In the genomic region with DNA sequence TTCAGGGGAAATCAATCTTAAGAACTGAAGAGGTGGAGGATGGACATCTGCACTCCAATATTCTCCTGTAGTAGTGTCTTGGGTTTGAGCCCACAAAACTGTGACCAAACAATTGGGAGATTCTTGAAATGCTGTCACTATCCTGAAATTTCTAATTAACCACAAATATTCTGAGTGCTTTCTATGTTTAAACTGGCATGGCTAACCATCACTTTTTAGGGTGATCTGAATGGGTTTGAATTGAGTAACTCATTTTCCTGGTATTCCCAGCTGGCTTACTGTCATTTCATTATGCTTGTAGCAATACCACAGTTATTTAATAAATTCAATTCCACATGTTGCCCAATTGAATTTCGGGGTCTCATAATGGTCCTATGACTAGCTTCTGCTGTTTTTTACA, we compare ENCODE assay signal across 16 cellular contexts.
"Had no signal": no experiment of that assay in that cellular context is flagged by ENCODE, and none has a peak within 500 bp of the region (broad histone marks: within the 10 kb centered on the region; RNA-seq: fewer than 3 reads in every experiment).

No MANE protein-coding gene starts in this region.

- H3K36me3 ChIP-seq: heart left ventricle, left ventricle myocardium inferior, sigmoid colon had no signal

- ATAC-seq: esophagus mucosa, foreskin keratinocyte, heart left ventricle, psoas muscle had no signal

- H3K27ac ChIP-seq: foreskin keratinocyte, heart left ventricle, left ventricle myocardium inferior, psoas muscle, sigmoid colon, testis had no signal

- H3K27me3 ChIP-seq: foreskin keratinocyte, heart left ventricle, sigmoid colon, testis had no signal

- H3K4me3 ChIP-seq: heart left ventricle, left ventricle myocardium inferior, psoas muscle, sigmoid colon, testis had no signal

- H3K9me3 ChIP-seq: testis had no signal

- DNase-seq: activated CD4-positive, alpha-beta memory T cell treated with anti-CD3 and anti-CD28 coated beads, Interleukin-2, amount 10 ng/mL, durations not matched to agents 7 days and 5 days; activated gamma-delta T cell; activated naive CD8-positive, alpha-beta T cell treated with anti-CD3 and anti-CD28 coated beads for 36 hours; activated T-cell treated with anti-CD3 and anti-CD28 coated beads, Interleukin-2, amount 50 U/mL, for 48 hours; anterior cingulate cortex; foreskin keratinocyte; heart left ventricle; islet precursor cell; left ventricle myocardium inferior; occipital lobe; psoas muscle; sigmoid colon; stimulated activated CD4-positive, alpha-beta T cell treated with anti-CD3 and anti-CD28 coated beads, Interleukin-12 subunit alpha, Interleukin-12 subunit beta, amount 100 ng/mL, for 4 hours; stimulated activated CD8-positive, alpha-beta memory T cell treated with anti-CD3 and anti-CD28 coated beads, Interleukin-4, amount 100 ng/mL, for 48 hours; testis had no signal

- H3K4me1 ChIP-seq: foreskin keratinocyte, heart left ventricle, left ventricle myocardium inferior, psoas muscle, sigmoid colon, testis had no signal
